Comparison of ENCODE assay signal across 8 cellular contexts in the genomic region with DNA sequence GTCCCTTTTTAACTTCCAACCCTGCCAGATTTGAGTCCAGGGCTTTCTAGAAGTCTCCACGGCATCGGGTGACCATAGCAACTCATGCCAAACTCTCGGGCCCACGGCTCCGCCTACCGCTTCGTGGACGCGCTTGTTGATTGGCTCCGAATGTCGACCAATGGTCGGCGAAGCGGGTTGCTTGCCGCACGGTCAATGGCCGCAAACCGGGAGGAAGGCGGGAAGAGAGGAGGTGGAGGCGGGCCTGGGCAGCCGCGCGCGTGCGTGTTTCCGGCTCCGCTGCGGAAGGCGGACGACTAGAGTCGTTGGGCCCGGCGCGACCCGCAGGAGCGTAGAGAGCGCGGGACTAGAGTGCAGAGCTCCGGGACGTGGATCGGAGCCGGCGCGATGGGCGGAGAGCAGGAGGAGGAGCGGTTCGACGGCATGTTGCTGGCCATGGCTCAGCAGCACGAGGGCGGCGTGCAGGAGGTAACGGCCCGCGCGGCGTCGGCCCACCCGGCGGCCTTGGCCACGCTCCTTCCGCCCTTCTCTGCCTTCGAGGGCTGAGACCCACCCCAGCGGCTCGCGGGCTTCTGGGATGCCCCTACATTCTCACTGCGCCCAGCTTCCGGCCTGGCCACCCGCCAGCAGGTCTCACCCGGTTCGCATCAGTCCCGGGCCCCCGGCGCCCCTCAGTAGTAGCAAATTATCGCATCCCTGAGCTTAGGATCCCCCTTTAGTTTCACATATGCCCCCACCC. TPM values are rescaled to one million over a fixed set of nuclear protein-coding genes. Genes with fewer than 3 reads are reported as not detected.
DNase-seq lines count a peak whose midpoint lies in the region; ATAC-seq, FAIRE-seq and TF ChIP-seq lines count a peak whose summit lies in the region.

A gene (plus strand): TSS at position 282 of the 739 bp plus-strand sequence. CDS start 106 bp downstream, at position 388.

- H4K91ac ChIP-seq in IMR-90 (ENCODE audit: insufficient read depth, low read depth, low read length): peak within 1 kb of the TSS; percentile 78

- H3K56ac ChIP-seq in IMR-90 (ENCODE audit: extremely low read depth, insufficient read depth, low read length): peak within 1 kb of the TSS; percentile 71

- no peak within 1 kb of the TSS for H3K18ac ChIP-seq in IMR-90 (ENCODE audit: low read depth, low read length)

- peak within 1 kb of the TSS; percentile 79 for H2BK5ac ChIP-seq in IMR-90 (ENCODE audit: low read depth, low read length, poor library complexity, severe bottlenecking)

- TF ChIP-seq POLR2A in IMR-90 (IDR thresholded peaks at IDR 0.05; ENCODE audit: low read depth, low read length) (peak; percentile 86), endothelial cell of umbilical vein (IDR thresholded peaks at IDR 0.05; ENCODE audit: low read depth, low read length) (peak; percentile 95)

- peak within 1 kb of the TSS; percentile 79 for H4K5ac ChIP-seq in IMR-90 (ENCODE audit: low read depth, low read length)

- H4K20me1 ChIP-seq in IMR-90 (ENCODE audit: insufficient read depth, low read length): peaks cover 21% of the 10 kb centered on the region
- no peaks in the 10 kb centered on the region for H4K20me1 ChIP-seq in endothelial cell of umbilical vein (replicated peaks; ENCODE audit: control insufficient read depth, extremely low read depth, insufficient read depth, low read length)

- H3K79me1 ChIP-seq in IMR-90 (ENCODE audit: low read depth in 1 of 2, low read length in 2 of 2): peaks cover 20 to 38% of the 10 kb centered on the region in 2 experiments

- H3K4ac ChIP-seq in IMR-90 (ENCODE audit: low read depth, low read length): peak within 1 kb of the TSS; percentile 94

- TF ChIP-seq CTCF in IMR-90 (conservative IDR thresholded peaks at IDR 0.05; ENCODE audit: low read depth, low read length): no peak
- TF ChIP-seq CTCF in endothelial cell of umbilical vein (IDR thresholded peaks at IDR 0.05; ENCODE audit: extremely low read depth in 1 of 2, insufficient read depth in 1 of 2, low read depth in 1 of 2, low read length in 2 of 2): no peak

- dilution Hi-C loops in IMR-90 (cut with HindIII; ENCODE audit: low sequenced_read_pairs, unreplicated experiment) (no loop called here), endothelial cell of umbilical vein (cut with MboI; ENCODE audit: extremely low pct_ligation_motif_present, low sequenced_read_pairs) (no loop called here)

- H2BK15ac ChIP-seq in IMR-90 (ENCODE audit: low read depth, low read length): no peak within 1 kb of the TSS

- H3K36me3 ChIP-seq in IMR-90 (ENCODE audit: control insufficient read depth, insufficient read depth, low read length) (peaks cover 11% of the 10 kb centered on the region), endothelial cell of umbilical vein (ENCODE audit: control insufficient read depth in 2 of 2, extremely low read depth in 1 of 2, insufficient read depth in 2 of 2, low read length in 2 of 2) (peaks cover 9 to 11% of the 10 kb centered on the region in 2 experiments)

- peak within 1 kb of the TSS; percentile 83 for H3K9ac ChIP-seq in IMR-90 (ENCODE audit: low read depth, low read length)
- peak within 1 kb of the TSS; percentile 81 for H3K9ac ChIP-seq in endothelial cell of umbilical vein (replicated peaks; ENCODE audit: extremely low read depth, insufficient read depth, low read length)

- peak within 1 kb of the TSS; percentile 62; the same call in 1 of the 2 replicates for H2BK120ac ChIP-seq in IMR-90 (ENCODE audit: low read depth, low read length)

- FAIRE-seq in endothelial cell of umbilical vein (lab: Jason Lieb, UNC): peak; percentile 99

- H3K4me1 ChIP-seq in IMR-90 (ENCODE audit: control insufficient read depth, insufficient read depth, low read length): peaks cover 6% of the 10 kb centered on the region
- H3K4me1 ChIP-seq in endothelial cell of umbilical vein (ENCODE audit: control insufficient read depth, extremely low read depth, insufficient read depth, low read length): peaks cover 26% of the 10 kb centered on the region

- H2BK20ac ChIP-seq in IMR-90 (ENCODE audit: low read depth, low read length): peak within 1 kb of the TSS; percentile 11; the same call in 1 of the 2 replicates

- H3K27me3 ChIP-seq in IMR-90 (ENCODE audit: control insufficient read depth, insufficient read depth, low read length) (no peaks in the 10 kb centered on the region), endothelial cell of umbilical vein (ENCODE audit: control insufficient read depth in 2 of 2, insufficient read depth in 2 of 2, low read length in 2 of 2) (no peaks in the 10 kb centered on the region)

- H3K9me3 ChIP-seq in IMR-90 (ENCODE audit: control insufficient read depth, insufficient read depth, low read length): no peaks in the 10 kb centered on the region
- H3K9me3 ChIP-seq in endothelial cell of umbilical vein (replicated peaks; ENCODE audit: control insufficient read depth, insufficient read depth, low read length): no peaks in the 10 kb centered on the region

- intact Hi-C loops in IMR-90 (cut with micrococcal nuclease) (no loop called here), endothelial cell of umbilical vein (cut with micrococcal nuclease) (loop anchor here (1.0 kb wide), 1 partner anchor 21 kb away; a partner anchor contains a TSS)

- WGBS in IMR-90 (ENCODE audit: extremely low coverage in 2 of 2, insufficient read length in 1 of 2), 2 experiments: 2% methylated on average over 28 of the region's 74 CpGs; no CpG with 5 or more reads in 1 of the 2 experiments

- H3K14ac ChIP-seq in IMR-90 (replicated peaks; ENCODE audit: low read depth, low read length): peak within 1 kb of the TSS; percentile 96

- peaks cover 40% of the 10 kb centered on the region for H3K79me2 ChIP-seq in endothelial cell of umbilical vein (ENCODE audit: control insufficient read depth, insufficient read depth, low read length)

- ATAC-seq in GM21528 (IDR thresholded peaks at IDR 0.05; ENCODE audit: low FRiP score, unreplicated experiment): peak; percentile 90
- peak; percentile 99 for ATAC-seq in IMR-90 (ENCODE audit: low read depth)

- H3K4me2 ChIP-seq in IMR-90 (ENCODE audit: low read depth, low read length) (peak within 1 kb of the TSS; percentile 100), endothelial cell of umbilical vein (ENCODE audit: insufficient read depth, low read length) (peak within 1 kb of the TSS; percentile 80)

- peak within 1 kb of the TSS; percentile 94 for H2AK5ac ChIP-seq in IMR-90 (ENCODE audit: low read depth, low read length)

- peak; percentile 99 for DNase-seq in DMS 273 (lab: John Stamatoyannopoulos, UW; ENCODE audit: unreplicated experiment)
- DNase-seq in IMR-90: peak; percentile 96
- DNase-seq in OCI-M1 (lab: John Stamatoyannopoulos, UW): peak; percentile 98
- peak; percentile 94 for DNase-seq in activated T-cell treated with anti-CD3 and anti-CD28 coated beads for 24 hours (ENCODE audit: low read depth)
- DNase-seq in endothelial cell of umbilical vein (ENCODE audit: low read depth, low spot score): peak; percentile 98
- peak; percentile 99 for DNase-seq in midbrain (lab: John Stamatoyannopoulos, UW)
- peak; percentile 90 to 91 for DNase-seq in stimulated activated CD8-positive, alpha-beta memory T cell treated with anti-CD3 and anti-CD28 coated beads, Interleukin-2, amount 100 ng/mL, for 1 hour (ENCODE audit: low read depth in 2 of 2)

- H3K4me3 ChIP-seq in IMR-90 (ENCODE audit: insufficient read depth, low read depth, low read length): peak within 1 kb of the TSS; percentile 71
- H3K4me3 ChIP-seq in endothelial cell of umbilical vein (replicated peaks in 1 of 3; ENCODE audit: insufficient read depth in 1 of 3, low read depth in 1 of 3, low read length in 3 of 3): peak within 1 kb of the TSS; percentile 49 to 100 (median 74)

- H3K9me1 ChIP-seq in IMR-90 (ENCODE audit: insufficient read depth, low read length) (peaks cover 18% of the 10 kb centered on the region), endothelial cell of umbilical vein (replicated peaks; ENCODE audit: control insufficient read depth, extremely low read depth, insufficient read depth, low read length) (no peaks in the 10 kb centered on the region)

- in situ Hi-C loops in IMR-90 (cut with MboI; ENCODE audit: low sequenced_read_pairs): no loop called here

- BruUV-seq in IMR-90 (replicated peaks; lab: Mats Ljungman, UMichigan) (no TSS peak), endothelial cell of umbilical vein (replicated peaks; lab: Mats Ljungman, UMichigan) (no TSS peak)

- H3K23ac ChIP-seq in IMR-90 (ENCODE audit: low read depth, low read length): peak within 1 kb of the TSS; percentile 94

- H2AFZ ChIP-seq in IMR-90 (replicated peaks; ENCODE audit: low read length, poor library complexity): peak within 1 kb of the TSS; percentile 94
- H2AFZ ChIP-seq in endothelial cell of umbilical vein (ENCODE audit: low read depth, low read length): peak within 1 kb of the TSS; percentile 55

- H2AK9ac ChIP-seq in IMR-90 (replicated peaks; ENCODE audit: low read depth, low read length, poor library complexity): peak within 1 kb of the TSS; percentile 98

- H3K27ac ChIP-seq in IMR-90 (ENCODE audit: insufficient read depth, low read length): peak within 1 kb of the TSS; percentile 79
- H3K27ac ChIP-seq in endothelial cell of umbilical vein (ENCODE audit: insufficient read depth, low read depth, low read length): peak within 1 kb of the TSS; percentile 71

- H4K8ac ChIP-seq in IMR-90 (ENCODE audit: low read depth in 2 of 2, low read length in 2 of 2): peak within 1 kb of the TSS; percentile 86 to 99

- POLR2A ChIA-PET in IMR-90 (lab: Charles Lee; ENCODE audit: unreplicated experiment) (no interaction called here), endothelial cell of umbilical vein (lab: Charles Lee) (no interaction called here)

- TF ChIP-seq RAD21 in IMR-90 (IDR thresholded peaks at IDR 0.05; ENCODE audit: low read length): no peak

- CTCF ChIA-PET in IMR-90 (lab: Yijun Ruan, JAX): no interaction called here
- CTCF ChIA-PET in endothelial cell of umbilical vein (lab: Charles Lee): interaction anchor here (1.5 kb wide), 1 partner anchor 22 kb away, joined by 4 read pairs; a partner anchor contains a TSS

TF ChIP-seq in endothelial cell of umbilical vein, 7 proteins besides CTCF, POLR2A, EP300 and RAD21 (continues in another document):
- TF ChIP-seq POLR2AphosphoS5 (IDR thresholded peaks at IDR 0.05; ENCODE audit: insufficient read depth, low read depth, low read length): peak; percentile 91

RNA-seq across cellular contexts. Expression of the gene that starts here (rescaled TPM):
- total RNA-seq in IMR-90 (2012; rRNA removed) (34.8 and 50.0 TPM in 2 replicates), endothelial cell of umbilical vein (95.0 and 102 TPM in 2 replicates)
- polyA plus RNA-seq in IMR-90 (2012; rRNA removed) (85.7 and 89.8 TPM in 2 replicates), endothelial cell of umbilical vein (29.3 and 42.5 TPM in 2 replicates)
- 59.3 and 67.1 TPM in 2 replicates for polyA plus RNA-seq in IMR-90 (2012; cell fraction: cytosol; rRNA removed)
- polyA plus RNA-seq in IMR-90 (2012; cell fraction: nucleus; rRNA removed; ENCODE audit: low replicate concordance): 29.0 and 47.3 TPM in 2 replicates
- polyA plus RNA-seq in endothelial cell of umbilical vein (2011; cell fraction: cytosol; rRNA removed): 78.1 and 89.9 TPM in 2 replicates
- 54.7 and 64.2 TPM in 2 replicates for polyA plus RNA-seq in endothelial cell of umbilical vein (2011; cell fraction: nucleus; rRNA removed)
- 118 and 129 TPM in 2 replicates for polyA plus RNA-seq in endothelial cell of umbilical vein (2012)
- 25.1 and 27.2 TPM in 2 replicates for polyA minus RNA-seq in endothelial cell of umbilical vein
- 61.0 TPM for polyA minus RNA-seq in endothelial cell of umbilical vein (2011; cell fraction: cytosol; rRNA and poly(A)+ RNA removed)
- 16.6 and 17.6 TPM in 2 replicates for polyA minus RNA-seq in endothelial cell of umbilical vein (2011; cell fraction: nucleus; rRNA and poly(A)+ RNA removed)

Comparison
In these comparisons a context has a peak if more than half of its experiments do, and no peak if none do; other contexts are left out.
1. Peak in every context shown above with its lines: DNase-seq, ATAC-seq, H3K4me3 ChIP-seq and H3K27ac ChIP-seq.